ENCODE assay signal across 8 cellular contexts in the genomic region with DNA sequence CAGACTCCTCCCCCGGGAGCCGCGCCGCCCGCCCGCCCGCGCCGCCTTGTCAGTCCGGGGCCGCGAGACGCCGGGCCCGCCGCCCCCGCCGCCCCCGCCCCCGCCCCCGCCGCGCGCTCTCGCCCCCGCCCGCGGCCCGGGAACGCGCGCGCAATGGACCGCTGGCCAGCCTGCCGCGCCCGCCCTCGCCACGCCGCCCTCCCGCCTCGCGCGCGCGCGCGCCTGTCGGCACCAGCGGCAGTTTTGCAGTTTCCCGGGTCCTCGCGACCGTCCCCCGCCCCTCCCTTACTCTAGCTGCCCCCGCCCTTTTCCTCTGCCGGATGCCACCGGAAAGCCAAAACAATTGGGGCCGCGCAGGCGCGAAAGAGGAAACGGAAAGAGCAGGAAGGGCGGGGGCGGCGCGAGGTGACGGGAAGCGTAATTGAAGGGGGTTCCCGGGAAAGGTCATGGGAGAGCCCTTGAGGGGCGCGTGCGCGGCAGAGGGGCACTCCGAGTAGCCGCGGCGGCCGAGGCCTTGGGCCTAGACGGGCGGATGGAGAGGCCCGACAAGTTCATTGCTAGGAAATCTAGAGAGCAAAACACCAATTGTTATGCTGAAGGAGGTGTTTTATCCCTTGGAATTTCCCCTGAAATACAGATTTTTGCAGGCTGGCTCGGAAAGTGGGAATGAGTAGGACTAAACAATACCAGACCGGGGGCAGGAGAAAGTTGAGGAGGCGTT. TPM values are rescaled to one million over a fixed set of nuclear protein-coding genes. Genes with fewer than 3 reads are reported as not detected.
DNase-seq lines count a peak whose midpoint lies in the region; ATAC-seq and TF ChIP-seq lines count a peak whose summit lies in the region.

No MANE protein-coding gene starts in this region.

- TF ChIP-seq EP300 in tibial nerve (IDR thresholded peaks at IDR 0.05), result peak; percentile 25 to 94

- no peaks in the 10 kb centered on the region for H3K36me3 ChIP-seq in parathyroid adenoma (ENCODE audit: control insufficient read depth, insufficient read depth, low read length)
- H3K36me3 ChIP-seq in tibial nerve, result no peaks in the 10 kb centered on the region

- TF ChIP-seq POLR2A in GM10847 (IDR thresholded peaks at IDR 0.05; ENCODE audit: extremely low read depth, insufficient read length), result peak; percentile 77
- peak; percentile 40 to 70 for TF ChIP-seq POLR2A in tibial nerve (IDR thresholded peaks at IDR 0.05)

- DNase-seq in NCI-H1105 (lab: John Stamatoyannopoulos, UW), result peak; percentile 97
- peak; percentile 80 for DNase-seq in SKM-1 (lab: John Stamatoyannopoulos, UW; ENCODE audit: unreplicated experiment)
- DNase-seq in activated naive CD8-positive, alpha-beta T cell treated with anti-CD3 and anti-CD28 coated beads, Interleukin-2, amount 10 ng/mL, durations not matched to agents 7 days and 5 days, result peak; percentile 95
- DNase-seq in Right ventricle myocardium superior, result peak; percentile 98
- DNase-seq in tibial nerve (ENCODE audit: low spot score in 2 of 2), result peak; percentile 94

- POLR2A ChIA-PET in activated naive CD8-positive, alpha-beta T cell treated with anti-CD3 and anti-CD28 coated beads, Interleukin-2, amount 10 ng/mL, durations not matched to agents 7 days and 5 days (lab: Charles Lee), result interaction anchor here (0.5 to 6.3 kb wide), 10 partner anchors 10 to 217 kb away, joined by 3 to 168 read pairs (median 22); a partner anchor contains a TSS

- peaks cover 8% of the 10 kb centered on the region for H3K27me3 Mint-ChIP-seq in activated naive CD8-positive, alpha-beta T cell treated with anti-CD3 and anti-CD28 coated beads, Interleukin-2, amount 10 ng/mL, durations not matched to agents 7 days and 5 days

- peak overlapping the region; percentile 86 for H3K4me3 Mint-ChIP-seq in activated naive CD8-positive, alpha-beta T cell treated with anti-CD3 and anti-CD28 coated beads, Interleukin-2, amount 10 ng/mL, durations not matched to agents 7 days and 5 days

- peaks cover 10% of the 10 kb centered on the region for H3K4me1 ChIP-seq in parathyroid adenoma
- peaks cover 0 to 43% (median 25%) of the 10 kb centered on the region in 4 donors for H3K4me1 ChIP-seq in tibial nerve

- no peaks in the 10 kb centered on the region for H3K27me3 ChIP-seq in parathyroid adenoma (ENCODE audit: control insufficient read depth, insufficient read depth, low read length)
- no peaks in the 10 kb centered on the region for H3K27me3 ChIP-seq in tibial nerve

- WGBS in tibial nerve, 2 donors, result 0 to 1% methylated on average over 30 to 36 of the region's 85 CpGs

- H3K36me3 Mint-ChIP-seq in activated naive CD8-positive, alpha-beta T cell treated with anti-CD3 and anti-CD28 coated beads, Interleukin-2, amount 10 ng/mL, durations not matched to agents 7 days and 5 days, result peaks cover 14% of the 10 kb centered on the region

- H3K4me1 Mint-ChIP-seq in activated naive CD8-positive, alpha-beta T cell treated with anti-CD3 and anti-CD28 coated beads, Interleukin-2, amount 10 ng/mL, durations not matched to agents 7 days and 5 days, result peaks cover 41% of the 10 kb centered on the region

- intact Hi-C loops in Right ventricle myocardium superior (cut with DNase I), result loop anchor here (5.0 kb wide), 1 partner anchor 50 kb away; no protein-coding TSS in a partner anchor

- peak overlapping the region; percentile 98 for H2AFZ ChIP-seq in parathyroid adenoma

- H3K9me3 Mint-ChIP-seq in activated naive CD8-positive, alpha-beta T cell treated with anti-CD3 and anti-CD28 coated beads, Interleukin-2, amount 10 ng/mL, durations not matched to agents 7 days and 5 days, result no peaks in the 10 kb centered on the region

- peak overlapping the region; percentile 75 for H3K9ac ChIP-seq in parathyroid adenoma

- H3K9me3 ChIP-seq in parathyroid adenoma (ENCODE audit: control insufficient read depth, low read length), result no peaks in the 10 kb centered on the region
- no peaks in the 10 kb centered on the region for H3K9me3 ChIP-seq in tibial nerve

- peak overlapping the region; percentile 98 for H3K27ac ChIP-seq in parathyroid adenoma
- peak overlapping the region; percentile 95 to 99 (median 99) for H3K27ac ChIP-seq in tibial nerve

- H3K27ac Mint-ChIP-seq in activated naive CD8-positive, alpha-beta T cell treated with anti-CD3 and anti-CD28 coated beads, Interleukin-2, amount 10 ng/mL, durations not matched to agents 7 days and 5 days, result peak overlapping the region; percentile 93

- TF ChIP-seq CTCF in parathyroid adenoma (IDR thresholded peaks at IDR 0.05), result no peak
- no peak for TF ChIP-seq CTCF in tibial nerve (IDR thresholded peaks at IDR 0.05)

- ATAC-seq in HG02642 (IDR thresholded peaks at IDR 0.05; ENCODE audit: poor library complexity, unreplicated experiment) (peak; percentile 64), Right ventricle myocardium superior (ENCODE audit: poor library complexity) (peak; percentile 90)
- peak; percentile 65 for ATAC-seq in activated naive CD8-positive, alpha-beta T cell treated with anti-CD3 and anti-CD28 coated beads, Interleukin-2, amount 10 ng/mL, durations not matched to agents 7 days and 5 days (ENCODE audit: low read depth)

- H3K79me2 ChIP-seq in parathyroid adenoma, result peaks cover 22% of the 10 kb centered on the region

- peak overlapping the region; percentile 65 for H3K4me3 ChIP-seq in parathyroid adenoma (ENCODE audit: low read depth, low read length)
- H3K4me3 ChIP-seq in tibial nerve, result peak overlapping the region; percentile 67 to 98 (median 88)

- peak overlapping the region; percentile 81 for H3K4me2 ChIP-seq in parathyroid adenoma (ENCODE audit: low read length)

RNA-seq across cellular contexts. Expression of a gene that starts 0.4 kb away (rescaled TPM):
- total RNA-seq in activated naive CD8-positive, alpha-beta T cell treated with anti-CD3 and anti-CD28 coated beads, Interleukin-2, amount 10 ng/mL, durations not matched to agents 7 days and 5 days, result 10 to 100 TPM; 41.3 to 45.4 TPM
- total RNA-seq in Right ventricle myocardium superior, result 25.1 TPM
- 10 to 100 TPM; 29.1 to 46.7 (median 42.7) TPM for total RNA-seq in tibial nerve

Comparison
In these comparisons a context has a peak if more than half of its experiments do, and no peak if none do; other contexts are left out.
1. Peak in every context shown above with its lines: DNase-seq, ATAC-seq, H3K4me3 ChIP-seq and H3K27ac ChIP-seq.